1 cellular context compared by ENCODE assay signal in genomic region chr3:13932578-13933295, GRCh38.
TF ChIP-seq lines count a peak whose summit lies in the region.

No MANE protein-coding gene starts in this region.

TF ChIP-seq in K562, 482 proteins besides CTCF, POLR2A, EP300 and RAD21 (continued from another document and continues in another):
- TF ChIP-seq DMBX1 (CRISPR knock-in tag; IDR thresholded peaks at IDR 0.05; ENCODE audit: borderline replicate concordance) (peak; percentile 62; the same call in 1 of the 2 replicates), TCF7 (IDR thresholded peaks at IDR 0.05; ENCODE audit: borderline replicate concordance) (no peak), ZNF766 (CRISPR knock-in tag; conservative IDR thresholded peaks at IDR 0.05) (peak; percentile 46; the same call in 1 of the 2 replicates), POLR2G (IDR thresholded peaks at IDR 0.05; ENCODE audit: low read depth, low read length) (peak; percentile 68), GTF2F1 (IDR thresholded peaks at IDR 0.05; ENCODE audit: low read depth, low read length) (no peak), MTF1 (CRISPR knock-in tag; IDR thresholded peaks at IDR 0.05; ENCODE audit: borderline replicate concordance) (no peak), SMAD4 (CRISPR knock-in tag; conservative IDR thresholded peaks at IDR 0.05) (peak; percentile 44; the same call in 1 of the 2 replicates), E2F3 (CRISPR knock-in tag; IDR thresholded peaks at IDR 0.05) (peak; percentile 53; the same call in 1 of the 2 replicates), MAZ (CRISPR knock-in tag; conservative IDR thresholded peaks at IDR 0.05 in 1 of 2, IDR thresholded peaks at IDR 0.05 in 1 of 2) (0 out of 4 replicates have a peak, but pooled peaks of 1 of the 2 experiments have one; percentile 22), ZNF408 (CRISPR knock-in tag; IDR thresholded peaks at IDR 0.05; ENCODE audit: low read depth) (no peak), ZNF639 (CRISPR knock-in tag; conservative IDR thresholded peaks at IDR 0.05 in 1 of 2, IDR thresholded peaks at IDR 0.05 in 1 of 2) (0 out of 4 replicates have a peak, but pooled peaks of 1 of the 2 experiments have one; percentile 46), CHD2 (IDR thresholded peaks at IDR 0.05; ENCODE audit: low read depth, low read length) (no peak), CBX2 (IDR thresholded peaks at IDR 0.05; ENCODE audit: insufficient read depth, low read length, poor library complexity, severe bottlenecking) (no peak), ZBTB7A (IDR thresholded peaks at IDR 0.05; ENCODE audit: borderline replicate concordance, control insufficient read depth, low read depth, low read length) (peak; percentile 20; the same call in 1 of the 2 replicates), E2F6 (IDR thresholded peaks at IDR 0.05; ENCODE audit: borderline replicate concordance in 1 of 2, extremely low read depth in 1 of 2, insufficient read depth in 1 of 2, insufficient read length in 1 of 2, low read depth in 1 of 2, low read length in 1 of 2, poor library complexity in 1 of 2, severe bottlenecking in 1 of 2) (peak; percentile 73 to 94), HNRNPLL (IDR thresholded peaks at IDR 0.05; ENCODE audit: low read depth, low read length, poor library complexity, severe bottlenecking) (peak; percentile 68), L3MBTL2 (IDR thresholded peaks at IDR 0.05) (peak; percentile 96), EGR1 (conservative IDR thresholded peaks at IDR 0.05) (peak; percentile 50; the same call in 1 of the 2 replicates), MGA (IDR thresholded peaks at IDR 0.05) (peak; percentile 78), PHF8 (IDR thresholded peaks at IDR 0.05; ENCODE audit: borderline replicate concordance, low read length) (no peak), KLF1 (tag; IDR thresholded peaks at IDR 0.05) (0 out of 2 replicates have a peak, but pooled peaks have one; percentile 67), UBTF (IDR thresholded peaks at IDR 0.05; ENCODE audit: borderline replicate concordance in 1 of 2, low read depth in 2 of 2, low read length in 2 of 2) (0 out of 4 replicates have a peak, but pooled peaks of 1 of the 2 experiments have one; percentile 30), ATF1 (CRISPR knock-in tag; IDR thresholded peaks at IDR 0.05) (no peak), ATF1 (tag; IDR thresholded peaks at IDR 0.05) (peak; percentile 33; the same call in 1 of the 2 replicates), ZBTB17 (CRISPR knock-in tag; IDR thresholded peaks at IDR 0.05) (no peak), NRF1 (conservative IDR thresholded peaks at IDR 0.05 in 1 of 2, IDR thresholded peaks at IDR 0.05 in 1 of 2) (peak; percentile 46 to 61; a peak in 3 of 4 replicates), ZBTB40 (IDR thresholded peaks at IDR 0.05) (peak; percentile 78), ZBTB40 (CRISPR knock-in tag; IDR thresholded peaks at IDR 0.05) (no peak)
